Comparison of ENCODE assay signal across 1 cellular context in the genomic region with DNA sequence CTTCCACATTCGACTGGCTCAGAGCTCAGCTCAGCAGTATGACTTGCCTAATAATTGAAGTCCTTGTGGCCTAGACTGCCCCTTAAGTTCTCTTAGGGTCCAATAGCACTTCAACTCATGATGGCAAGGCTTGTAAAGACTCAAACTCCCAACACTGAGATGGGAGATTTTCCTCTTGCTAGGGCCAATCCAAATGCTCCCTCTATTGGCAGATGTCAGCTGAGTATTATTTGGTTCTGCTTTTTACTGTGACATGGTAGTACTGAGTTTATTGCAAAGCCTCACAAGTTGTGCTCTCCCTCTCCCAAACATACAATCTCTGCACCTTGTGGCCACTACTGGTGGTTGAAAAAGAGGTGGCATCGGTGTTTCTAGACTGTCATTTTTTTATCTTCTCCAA.
TF ChIP-seq lines count a peak whose summit lies in the region.

No MANE protein-coding gene starts in this region.

TF ChIP-seq in HCT116, 20 proteins besides CTCF, POLR2A, EP300 and RAD21 (continued from another document):
- TF ChIP-seq, protein P1, sequence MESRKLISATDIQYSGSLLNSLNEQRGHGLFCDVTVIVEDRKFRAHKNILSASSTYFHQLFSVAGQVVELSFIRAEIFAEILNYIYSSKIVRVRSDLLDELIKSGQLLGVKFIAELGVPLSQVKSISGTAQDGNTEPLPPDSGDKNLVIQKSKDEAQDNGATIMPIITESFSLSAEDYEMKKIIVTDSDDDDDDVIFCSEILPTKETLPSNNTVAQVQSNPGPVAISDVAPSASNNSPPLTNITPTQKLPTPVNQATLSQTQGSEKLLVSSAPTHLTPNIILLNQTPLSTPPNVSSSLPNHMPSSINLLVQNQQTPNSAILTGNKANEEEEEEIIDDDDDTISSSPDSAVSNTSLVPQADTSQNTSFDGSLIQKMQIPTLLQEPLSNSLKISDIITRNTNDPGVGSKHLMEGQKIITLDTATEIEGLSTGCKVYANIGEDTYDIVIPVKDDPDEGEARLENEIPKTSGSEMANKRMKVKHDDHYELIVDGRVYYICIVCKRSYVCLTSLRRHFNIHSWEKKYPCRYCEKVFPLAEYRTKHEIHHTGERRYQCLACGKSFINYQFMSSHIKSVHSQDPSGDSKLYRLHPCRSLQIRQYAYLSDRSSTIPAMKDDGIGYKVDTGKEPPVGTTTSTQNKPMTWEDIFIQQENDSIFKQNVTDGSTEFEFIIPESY (IDR thresholded peaks at IDR 0.05; ENCODE audit: extremely low read depth, insufficient replicate concordance, low read length), result no peak
- TF ChIP-seq CEBPB (IDR thresholded peaks at IDR 0.05; ENCODE audit: low read depth), result no peak
- TF ChIP-seq EGR1 (IDR thresholded peaks at IDR 0.05; ENCODE audit: low read depth), result no peak
- no peak for TF ChIP-seq JUND (IDR thresholded peaks at IDR 0.05)
- TF ChIP-seq CBX3 (IDR thresholded peaks at IDR 0.05; ENCODE audit: low read depth), result no peak
- TF ChIP-seq EZH2phosphoT487 (IDR thresholded peaks at IDR 0.05; ENCODE audit: borderline replicate concordance), result no peak
- TF ChIP-seq, protein P2, sequence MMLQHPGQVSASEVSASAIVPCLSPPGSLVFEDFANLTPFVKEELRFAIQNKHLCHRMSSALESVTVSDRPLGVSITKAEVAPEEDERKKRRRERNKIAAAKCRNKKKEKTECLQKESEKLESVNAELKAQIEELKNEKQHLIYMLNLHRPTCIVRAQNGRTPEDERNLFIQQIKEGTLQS (IDR thresholded peaks at IDR 0.05), result no peak
- TF ChIP-seq, protein P3, sequence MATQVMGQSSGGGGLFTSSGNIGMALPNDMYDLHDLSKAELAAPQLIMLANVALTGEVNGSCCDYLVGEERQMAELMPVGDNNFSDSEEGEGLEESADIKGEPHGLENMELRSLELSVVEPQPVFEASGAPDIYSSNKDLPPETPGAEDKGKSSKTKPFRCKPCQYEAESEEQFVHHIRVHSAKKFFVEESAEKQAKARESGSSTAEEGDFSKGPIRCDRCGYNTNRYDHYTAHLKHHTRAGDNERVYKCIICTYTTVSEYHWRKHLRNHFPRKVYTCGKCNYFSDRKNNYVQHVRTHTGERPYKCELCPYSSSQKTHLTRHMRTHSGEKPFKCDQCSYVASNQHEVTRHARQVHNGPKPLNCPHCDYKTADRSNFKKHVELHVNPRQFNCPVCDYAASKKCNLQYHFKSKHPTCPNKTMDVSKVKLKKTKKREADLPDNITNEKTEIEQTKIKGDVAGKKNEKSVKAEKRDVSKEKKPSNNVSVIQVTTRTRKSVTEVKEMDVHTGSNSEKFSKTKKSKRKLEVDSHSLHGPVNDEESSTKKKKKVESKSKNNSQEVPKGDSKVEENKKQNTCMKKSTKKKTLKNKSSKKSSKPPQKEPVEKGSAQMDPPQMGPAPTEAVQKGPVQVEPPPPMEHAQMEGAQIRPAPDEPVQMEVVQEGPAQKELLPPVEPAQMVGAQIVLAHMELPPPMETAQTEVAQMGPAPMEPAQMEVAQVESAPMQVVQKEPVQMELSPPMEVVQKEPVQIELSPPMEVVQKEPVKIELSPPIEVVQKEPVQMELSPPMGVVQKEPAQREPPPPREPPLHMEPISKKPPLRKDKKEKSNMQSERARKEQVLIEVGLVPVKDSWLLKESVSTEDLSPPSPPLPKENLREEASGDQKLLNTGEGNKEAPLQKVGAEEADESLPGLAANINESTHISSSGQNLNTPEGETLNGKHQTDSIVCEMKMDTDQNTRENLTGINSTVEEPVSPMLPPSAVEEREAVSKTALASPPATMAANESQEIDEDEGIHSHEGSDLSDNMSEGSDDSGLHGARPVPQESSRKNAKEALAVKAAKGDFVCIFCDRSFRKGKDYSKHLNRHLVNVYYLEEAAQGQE (IDR thresholded peaks at IDR 0.05; ENCODE audit: low read depth), result no peak
- no peak for TF ChIP-seq FOSL1 (IDR thresholded peaks at IDR 0.05; ENCODE audit: low read depth)
- TF ChIP-seq, protein P4, sequence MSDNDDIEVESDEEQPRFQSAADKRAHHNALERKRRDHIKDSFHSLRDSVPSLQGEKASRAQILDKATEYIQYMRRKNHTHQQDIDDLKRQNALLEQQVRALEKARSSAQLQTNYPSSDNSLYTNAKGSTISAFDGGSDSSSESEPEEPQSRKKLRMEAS (IDR thresholded peaks at IDR 0.05), result no peak
- no peak for TF ChIP-seq SIN3A (IDR thresholded peaks at IDR 0.05; ENCODE audit: low read depth)
- no peak for TF ChIP-seq YY1 (IDR thresholded peaks at IDR 0.05; ENCODE audit: extremely low read depth, insufficient replicate concordance, low read depth, low read length)
- no peak for TF ChIP-seq EZH2 (IDR thresholded peaks at IDR 0.05)
- TF ChIP-seq POLR2AphosphoS5 (IDR thresholded peaks at IDR 0.05; ENCODE audit: low read depth, low read length), result no peak
- TF ChIP-seq SRF (IDR thresholded peaks at IDR 0.05; ENCODE audit: low read depth), result no peak
- no peak for TF ChIP-seq ELF1 (IDR thresholded peaks at IDR 0.05; ENCODE audit: borderline replicate concordance, low read depth)
- TF ChIP-seq ZFX (IDR thresholded peaks at IDR 0.05), result no peak
- TF ChIP-seq ZNF274 (IDR thresholded peaks at IDR 0.05; ENCODE audit: low read depth, low read length), result no peak
TF ChIP-seq in HCT116: peak in this region for 0.
